ENCODE assay signal across 20 cellular contexts in genomic region chr11:57901756-57902155, GRCh38.
A peak's percentile ranks its signal among the peaks of the same experiment; 100 is the strongest.
DNase-seq lines count a peak whose midpoint lies in the region; ATAC-seq, FAIRE-seq and TF ChIP-seq lines count a peak whose summit lies in the region.
"Had no signal": no experiment of that assay in that cellular context is flagged by ENCODE, and none has a peak within 500 bp of the region (broad histone marks: within the 10 kb centered on the region; RNA-seq: fewer than 3 reads in every experiment).

No MANE protein-coding gene starts in this region.

- peaks cover 69% of the 10 kb centered on the region for H3K4me1 Mint-ChIP-seq in MCF 10A (ENCODE audit: insufficient read depth, unreplicated experiment)

- no peaks in the 10 kb centered on the region for H3K4me1 ChIP-seq in breast epithelium
- peaks cover 65% of the 10 kb centered on the region for H3K4me1 ChIP-seq in keratinocyte (ENCODE audit: control insufficient read depth, extremely low read depth, insufficient read depth, low read length)
- peaks cover 44% of the 10 kb centered on the region for H3K4me1 ChIP-seq in testis
- no peaks in the 10 kb centered on the region for H3K4me1 ChIP-seq in osteoblast (ENCODE audit: insufficient read depth, low read length)
- peaks cover 0 to 32% (median 0%) of the 10 kb centered on the region in 4 donors for H3K4me1 ChIP-seq in Peyer's patch

- H4K20me1 ChIP-seq in keratinocyte (ENCODE audit: control insufficient read depth, extremely low read depth, insufficient read depth, low read length) (no peaks in the 10 kb centered on the region), osteoblast (ENCODE audit: insufficient read depth, low read length) (no peaks in the 10 kb centered on the region)

- no peak for ATAC-seq in GM19452 (IDR thresholded peaks at IDR 0.05; ENCODE audit: unreplicated experiment)
- ATAC-seq: Panc1 had no signal

- H3K9me3 Mint-ChIP-seq in MCF 10A (ENCODE audit: unreplicated experiment): no peaks in the 10 kb centered on the region

- H3K36me3 ChIP-seq in breast epithelium: no peaks in the 10 kb centered on the region
- no peaks in the 10 kb centered on the region for H3K36me3 ChIP-seq in keratinocyte (ENCODE audit: control insufficient read depth in 2 of 2, extremely low read depth in 1 of 2, insufficient read depth in 2 of 2, low read length in 2 of 2)
- no peaks in the 10 kb centered on the region for H3K36me3 ChIP-seq in testis (ENCODE audit: low read depth, missing control alignments)
- no peaks in the 10 kb centered on the region for H3K36me3 ChIP-seq in osteoblast (ENCODE audit: insufficient read depth, low read length)
- H3K36me3 ChIP-seq in Peyer's patch: no peaks in the 10 kb centered on the region

- intact Hi-C loops in MCF 10A (cut with micrococcal nuclease): loop anchor here (10.0 kb wide), 1 partner anchor 67 kb away; no protein-coding TSS in a partner anchor
- intact Hi-C loops in breast epithelium (cut with DNase I; ENCODE audit: low total_unique reads): no loop called here
- intact Hi-C loops in testis (cut with DNase I; ENCODE audit: low total_unique reads): no loop called here

- peak overlapping the region; percentile 88 for H3K27ac Mint-ChIP-seq in MCF 10A (ENCODE audit: low read depth, unreplicated experiment)

- no peak for TF ChIP-seq CTCF in MCF 10A (IDR thresholded peaks at IDR 0.05; ENCODE audit: unreplicated experiment)
- no peak for TF ChIP-seq CTCF in breast epithelium (IDR thresholded peaks at IDR 0.05)
- TF ChIP-seq CTCF in epithelial cell of esophagus (IDR thresholded peaks at IDR 0.05; ENCODE audit: insufficient read depth, low read depth, low read length, missing control alignments): peak; percentile 14
- peak in 2 of 3 experiments; percentile 2 to 7 for TF ChIP-seq CTCF in keratinocyte (optimal IDR thresholded peaks at IDR 0.05 in 1 of 3, IDR thresholded peaks at IDR 0.05 in 1 of 3, conservative IDR thresholded peaks at IDR 0.05 in 1 of 3; ENCODE audit: extremely low read depth in 1 of 3, insufficient read depth in 2 of 3, low read length in 3 of 3)
- no peak for TF ChIP-seq CTCF in testis (IDR thresholded peaks at IDR 0.05)
- no peak for TF ChIP-seq CTCF in osteoblast (IDR thresholded peaks at IDR 0.05; ENCODE audit: extremely low read depth, low read depth, low read length)
- TF ChIP-seq CTCF in Peyer's patch (IDR thresholded peaks at IDR 0.05): no peak

- dilution Hi-C loops in keratinocyte (cut with MboI; ENCODE audit: extremely low pct_ligation_motif_present, low sequenced_read_pairs): no loop called here

- H3K27me3 Mint-ChIP-seq in MCF 10A (ENCODE audit: insufficient read depth, unreplicated experiment): no peaks in the 10 kb centered on the region

- H3K27ac ChIP-seq in breast epithelium (no peak overlapping the region), keratinocyte (ENCODE audit: control insufficient read depth, insufficient read depth, low read length) (peak overlapping the region; percentile 88), testis (peak overlapping the region; percentile 55 to 66), osteoblast (ENCODE audit: low read depth, low read length) (no peak overlapping the region), Peyer's patch (peak overlapping the region in 1 of 4 donors; percentile 3)
- H3K27ac ChIP-seq: 22Rv1, KMS-11, SK-N-MC had no signal

- H3K36me3 Mint-ChIP-seq in MCF 10A (ENCODE audit: insufficient read depth, unreplicated experiment): no peaks in the 10 kb centered on the region

- 49 to 69% methylated on average over 5 of the region's 5 CpGs for WGBS in testis, 2 donors

- H3K79me2 ChIP-seq in keratinocyte (ENCODE audit: control insufficient read depth, insufficient read depth, low read length) (no peaks in the 10 kb centered on the region), osteoblast (ENCODE audit: insufficient read depth, low read length) (no peaks in the 10 kb centered on the region)

- POLR2A ChIA-PET in MCF 10A (lab: Yijun Ruan, JAX): interaction anchor here (1.0 kb wide), 1 partner anchor 232 kb away, joined by 3 read pairs; no protein-coding TSS in a partner anchor

- CTCF ChIA-PET in MCF 10A (lab: Yijun Ruan, JAX): interaction anchor here (1.0 kb wide), 1 partner anchor 249 kb away, joined by 3 read pairs; no protein-coding TSS in a partner anchor

- peak; percentile 99 for FAIRE-seq in keratinocyte (lab: Jason Lieb, UNC)
- FAIRE-seq: G401.6, GM19239 had no signal

- no peaks in the 10 kb centered on the region for H3K27me3 ChIP-seq in breast epithelium
- no peaks in the 10 kb centered on the region for H3K27me3 ChIP-seq in keratinocyte (ENCODE audit: control insufficient read depth, extremely low read depth, insufficient read depth, low read length)
- H3K27me3 ChIP-seq in testis: no peaks in the 10 kb centered on the region
- H3K27me3 ChIP-seq in osteoblast (ENCODE audit: insufficient read depth, low read length): no peaks in the 10 kb centered on the region
- no peaks in the 10 kb centered on the region for H3K27me3 ChIP-seq in Peyer's patch

- no peak overlapping the region for H3K4me3 Mint-ChIP-seq in MCF 10A (ENCODE audit: unreplicated experiment)

- H3K4me2 ChIP-seq in keratinocyte (ENCODE audit: control insufficient read depth, extremely low read depth, insufficient read depth, low read depth, low read length): peak overlapping the region; percentile 73
- no peak overlapping the region for H3K4me2 ChIP-seq in osteoblast (ENCODE audit: insufficient read depth, low read length)
- H3K4me2 ChIP-seq: KMS-11 had no signal

- H3K4me3 ChIP-seq in breast epithelium: no peak overlapping the region
- H3K4me3 ChIP-seq in epithelial cell of esophagus (ENCODE audit: low read length): no peak overlapping the region
- peak overlapping the region in 1 of 3 experiments; percentile 25 for H3K4me3 ChIP-seq in keratinocyte (ENCODE audit: control insufficient read depth in 2 of 3, extremely low read depth in 1 of 3, insufficient read depth in 2 of 3, low read depth in 1 of 3, low read length in 3 of 3)
- no peak overlapping the region for H3K4me3 ChIP-seq in testis
- no peak overlapping the region for H3K4me3 ChIP-seq in osteoblast (ENCODE audit: insufficient read depth, low read length)
- H3K4me3 ChIP-seq in Peyer's patch: no peak overlapping the region
- H3K4me3 ChIP-seq: SK-N-MC had no signal

- H3K9ac ChIP-seq in keratinocyte (ENCODE audit: control insufficient read depth, extremely low read depth, insufficient read depth, low read length): peak overlapping the region; percentile 29
- H3K9ac ChIP-seq: KMS-11 had no signal

- H3K9me1 ChIP-seq in keratinocyte (ENCODE audit: control insufficient read depth, extremely low read depth, insufficient read depth, low read length): peaks cover 5% of the 10 kb centered on the region

- no TSS peak for BruUV-seq in MCF 10A (replicated peaks; lab: Mats Ljungman, UMichigan)

- H3K9me3 ChIP-seq in breast epithelium (no peaks in the 10 kb centered on the region), keratinocyte (ENCODE audit: control insufficient read depth, low read depth, low read length) (peaks cover 2% of the 10 kb centered on the region), testis (no peaks in the 10 kb centered on the region), osteoblast (ENCODE audit: low read depth, low read length) (no peaks in the 10 kb centered on the region), Peyer's patch (no peaks in the 10 kb centered on the region)

- TF ChIP-seq POLR2A in breast epithelium (IDR thresholded peaks at IDR 0.05): no peak
- no peak for TF ChIP-seq POLR2A in testis (IDR thresholded peaks at IDR 0.05)
- no peak for TF ChIP-seq POLR2A in Peyer's patch (IDR thresholded peaks at IDR 0.05)

- H2AFZ ChIP-seq in keratinocyte (ENCODE audit: control insufficient read depth, low read length) (no peak overlapping the region), osteoblast (ENCODE audit: low read length) (no peak overlapping the region)

- DNase-seq in MCF 10A (ENCODE audit: unreplicated experiment) (peak; percentile 94), breast epithelium (ENCODE audit: low spot score in 2 of 2) (no peak), epithelial cell of esophagus (ENCODE audit: low read depth) (peak; percentile 99), keratinocyte (ENCODE audit: low read depth, low spot score) (peak; percentile 98), testis (no peak), osteoblast (ENCODE audit: insufficient read length, low spot score, missing footprints) (no peak), Peyer's patch (no peak)
- DNase-seq: DMS 273 treated with DMSO at 0.1 percent for 48 hours, DND-41, NCI-H1436, NCI-H1930, NCI-H526, Right ventricle myocardium superior had no signal

Comparison
In these comparisons a context has a peak if more than half of its experiments do, and no peak if none do; other contexts are left out.
1. DNase-seq: peak in MCF 10A (single experiment), epithelial cell of esophagus (single experiment) and keratinocyte (single experiment); none in breast epithelium (0 of 2), testis (single experiment), osteoblast (single experiment) and Peyer's patch (0 of 3).
2. CTCF ChIP-seq: peak in epithelial cell of esophagus (single experiment) and keratinocyte (2 of 3); none in MCF 10A (single experiment), breast epithelium (0 of 3), testis (0 of 3), osteoblast (single experiment) and Peyer's patch (0 of 6).
3. H3K27ac ChIP-seq: peak in keratinocyte (single experiment) and testis (2 of 2); none in breast epithelium (0 of 2) and osteoblast (single experiment).